In genomic region chr19:18159810-18160209, GRCh38 we compare ENCODE assay signal across 17 cellular contexts. TPM values are rescaled to one million over a fixed set of nuclear protein-coding genes. Genes with fewer than 3 reads are reported as not detected.
DNase-seq lines count a peak whose midpoint lies in the region; ATAC-seq and TF ChIP-seq lines count a peak whose summit lies in the region.
"Had no signal": no experiment of that assay in that cellular context is flagged by ENCODE, and none has a peak within 500 bp of the region (broad histone marks: within the 10 kb centered on the region; RNA-seq: fewer than 3 reads in every experiment).

No MANE protein-coding gene starts in this region.

- H3K79me2 ChIP-seq in OCI-LY3 (ENCODE audit: low read length) = no peaks in the 10 kb centered on the region

- H3K9me3 ChIP-seq in BLaER1 = no peaks in the 10 kb centered on the region
- H3K9me3 ChIP-seq in CD4-positive, CD25-positive, alpha-beta regulatory T cell (ENCODE audit: control insufficient read depth in 2 of 2, low read length in 2 of 2) = no peaks in the 10 kb centered on the region
- H3K9me3 ChIP-seq in OCI-LY3 (ENCODE audit: insufficient read depth, low read length) = no peaks in the 10 kb centered on the region
- H3K9me3 ChIP-seq in ovary = no peaks in the 10 kb centered on the region
- H3K9me3 ChIP-seq in CD8-positive, alpha-beta T cell (ENCODE audit: low read length) = no peaks in the 10 kb centered on the region
- H3K9me3 ChIP-seq: BE2C, SK-N-SH had no signal

- 91 to 97% (median 95%) methylated on average over 10 of the region's 10 CpGs for WGBS in ovary, 3 donors

- DNase-seq in CD4-positive, CD25-positive, alpha-beta regulatory T cell = no peak
- DNase-seq in neural crest cell (ENCODE audit: low read depth, low spot score) = no peak
- DNase-seq in DMS53 treated with DMSO at 0.1 percent for 48 hours (lab: John Stamatoyannopoulos, UW; ENCODE audit: unreplicated experiment) = no peak
- no peak for DNase-seq in ovary
- DNase-seq in CD8-positive, alpha-beta T cell = no peak
- DNase-seq: BE2C; GF-D8; NCI-H1048; NCI-H1694; NCI-H2107; NCI-H526 treated with DMSO at 0.1 percent for 48 hours; NK-92 treated with Interleukin-12 subunit alpha and Interleukin-12 subunit beta, amount 100 ng/mL, for 24 hours; Right ventricle myocardium superior; SK-N-SH had no signal

- H2AFZ ChIP-seq in OCI-LY3 (ENCODE audit: low read depth, low read length) = no peak overlapping the region
- H2AFZ ChIP-seq: GM23338 had no signal

- H3K36me3 ChIP-seq in BLaER1 (peaks cover 49% of the 10 kb centered on the region), OCI-LY3 (replicated peaks; ENCODE audit: low read depth, low read length) (peaks cover 27% of the 10 kb centered on the region), ovary (no peaks in the 10 kb centered on the region)
- peaks cover 9% of the 10 kb centered on the region for H3K36me3 ChIP-seq in CD4-positive, CD25-positive, alpha-beta regulatory T cell (ENCODE audit: control insufficient read depth, insufficient read depth, low read length)
- no peaks in the 10 kb centered on the region for H3K36me3 ChIP-seq in CD8-positive, alpha-beta T cell (ENCODE audit: insufficient read depth, low read length)

- TF ChIP-seq POLR2A in ovary (IDR thresholded peaks at IDR 0.05) = no peak

- H3K4me2 ChIP-seq in BLaER1 (peak overlapping the region; percentile 84), OCI-LY3 (ENCODE audit: low read length) (peak overlapping the region; percentile 94)
- H3K4me2 ChIP-seq: GM23338, SK-N-SH had no signal

- peak overlapping the region in 2 of 3 donors; percentile 51 to 82 for H3K27ac Mint-ChIP-seq in CD4-positive, CD25-positive, alpha-beta regulatory T cell
- H3K27ac Mint-ChIP-seq in neural crest cell (ENCODE audit: unreplicated experiment) = no peak overlapping the region
- no peak overlapping the region for H3K27ac Mint-ChIP-seq in CD8-positive, alpha-beta T cell
- H3K27ac Mint-ChIP-seq: GM23338 had no signal

- TF ChIP-seq EP300 in ovary (IDR thresholded peaks at IDR 0.05) = no peak

- H3K36me3 Mint-ChIP-seq in CD4-positive, CD25-positive, alpha-beta regulatory T cell = peaks cover 3% of the 10 kb centered on the region
- peaks cover 4% of the 10 kb centered on the region for H3K36me3 Mint-ChIP-seq in neural crest cell (ENCODE audit: low read depth)
- peaks cover 22% of the 10 kb centered on the region for H3K36me3 Mint-ChIP-seq in CD8-positive, alpha-beta T cell

- H3K27me3 ChIP-seq in BLaER1 = no peaks in the 10 kb centered on the region
- no peaks in the 10 kb centered on the region for H3K27me3 ChIP-seq in CD4-positive, CD25-positive, alpha-beta regulatory T cell (ENCODE audit: control insufficient read depth, insufficient read depth, low read length)
- no peaks in the 10 kb centered on the region for H3K27me3 ChIP-seq in OCI-LY3 (ENCODE audit: low read depth, low read length)
- no peaks in the 10 kb centered on the region for H3K27me3 ChIP-seq in ovary
- no peaks in the 10 kb centered on the region for H3K27me3 ChIP-seq in CD8-positive, alpha-beta T cell (ENCODE audit: insufficient read depth, low read length)
- H3K27me3 ChIP-seq: BE2C had no signal

- no peak overlapping the region for H3K27ac ChIP-seq in BLaER1
- H3K27ac ChIP-seq in CD4-positive, CD25-positive, alpha-beta regulatory T cell (ENCODE audit: insufficient read depth, low read length, poor library complexity, severe bottlenecking) = no peak overlapping the region
- H3K27ac ChIP-seq in OCI-LY3 (ENCODE audit: low read length) = no peak overlapping the region
- no peak overlapping the region for H3K27ac ChIP-seq in ovary
- no peak overlapping the region for H3K27ac ChIP-seq in CD8-positive, alpha-beta T cell (ENCODE audit: low read depth, low read length)

- POLR2A ChIA-PET in CD8-positive, alpha-beta T cell (lab: Charles Lee) = interaction anchor here (1.2 to 1.5 kb wide), 2 partner anchors 48 to 122 kb away, joined by 3 to 4 read pairs; partner anchors contain the start of gene JUND

- peaks cover 43% of the 10 kb centered on the region for H3K4me1 ChIP-seq in BLaER1
- H3K4me1 ChIP-seq in CD4-positive, CD25-positive, alpha-beta regulatory T cell (ENCODE audit: control insufficient read depth, insufficient read depth, low read length, poor library complexity, severe bottlenecking) = peaks cover 9% of the 10 kb centered on the region
- peaks cover 10% of the 10 kb centered on the region for H3K4me1 ChIP-seq in OCI-LY3 (ENCODE audit: low read length)
- peaks cover 17% of the 10 kb centered on the region for H3K4me1 ChIP-seq in ovary (ENCODE audit: insufficient read depth)
- peaks cover 14% of the 10 kb centered on the region for H3K4me1 ChIP-seq in CD8-positive, alpha-beta T cell (ENCODE audit: insufficient read depth, low read length)

- H3K27me3 Mint-ChIP-seq in CD4-positive, CD25-positive, alpha-beta regulatory T cell = no peaks in the 10 kb centered on the region
- H3K27me3 Mint-ChIP-seq in neural crest cell (ENCODE audit: low read depth) = no peaks in the 10 kb centered on the region
- H3K27me3 Mint-ChIP-seq in CD8-positive, alpha-beta T cell (ENCODE audit: low read depth) = no peaks in the 10 kb centered on the region

- intact Hi-C loops in ovary (cut with DNase I) = loop anchor here in 3 of 4 donors (5.0 to 10.0 kb wide), 3 partner anchors 43 to 65 kb away; partner anchors contain the start of gene PDE4C (in 1 of the 3)
- intact Hi-C loops in CD8-positive, alpha-beta T cell (cut with DNase I, micrococcal nuclease) = loop anchor here in 1 of 2 experiments (1.0 to 10.0 kb wide), 3 partner anchors 47 to 365 kb away; partner anchors contain the start of gene ELL

- H3K4me3 ChIP-seq in BLaER1 = no peak overlapping the region
- H3K4me3 ChIP-seq in CD4-positive, CD25-positive, alpha-beta regulatory T cell (ENCODE audit: low read depth, low read length) = no peak overlapping the region
- H3K4me3 ChIP-seq in OCI-LY3 (ENCODE audit: low read length) = no peak overlapping the region
- H3K4me3 ChIP-seq in ovary = no peak overlapping the region
- H3K4me3 ChIP-seq in CD8-positive, alpha-beta T cell (ENCODE audit: low read depth, low read length) = no peak overlapping the region
- H3K4me3 ChIP-seq: GM23338 had no signal

- ATAC-seq in CD4-positive, CD25-positive, alpha-beta regulatory T cell (ENCODE audit: low read depth in 2 of 2) = no peak
- ATAC-seq in CD8-positive, alpha-beta T cell = no peak

- H3K9me3 Mint-ChIP-seq in CD4-positive, CD25-positive, alpha-beta regulatory T cell = peaks cover 0 to 3% (median 0%) of the 10 kb centered on the region in 7 donors
- no peaks in the 10 kb centered on the region for H3K9me3 Mint-ChIP-seq in neural crest cell
- H3K9me3 Mint-ChIP-seq in CD8-positive, alpha-beta T cell = no peaks in the 10 kb centered on the region
- H3K9me3 Mint-ChIP-seq: GM23338 had no signal

- H3K4me3 Mint-ChIP-seq in CD4-positive, CD25-positive, alpha-beta regulatory T cell = peak overlapping the region in 2 of 4 donors; percentile 15 to 82
- peak overlapping the region; percentile 83 for H3K4me3 Mint-ChIP-seq in neural crest cell
- H3K4me3 Mint-ChIP-seq in CD8-positive, alpha-beta T cell = no peak overlapping the region
- H3K4me3 Mint-ChIP-seq: GM23338 had no signal

- peaks cover 0 to 13% (median 0%) of the 10 kb centered on the region in 4 donors for H3K4me1 Mint-ChIP-seq in CD4-positive, CD25-positive, alpha-beta regulatory T cell
- peaks cover 24% of the 10 kb centered on the region for H3K4me1 Mint-ChIP-seq in neural crest cell
- peaks cover 13% of the 10 kb centered on the region for H3K4me1 Mint-ChIP-seq in CD8-positive, alpha-beta T cell (ENCODE audit: low read depth)

- no peak for TF ChIP-seq CTCF in OCI-LY3 (IDR thresholded peaks at IDR 0.05; ENCODE audit: low read depth, low read length)
- no peak for TF ChIP-seq CTCF in neural crest cell (conservative IDR thresholded peaks at IDR 0.05)
- TF ChIP-seq CTCF in ovary (IDR thresholded peaks at IDR 0.05) = no peak
- no peak for TF ChIP-seq CTCF in CD8-positive, alpha-beta T cell (IDR thresholded peaks at IDR 0.05)

- no peak overlapping the region for H3K9ac ChIP-seq in BLaER1
- no peak overlapping the region for H3K9ac ChIP-seq in OCI-LY3 (ENCODE audit: low read length)
- H3K9ac ChIP-seq: SK-N-SH had no signal

- H4K20me1 ChIP-seq in BLaER1 = peaks cover 21% of the 10 kb centered on the region; the same call in 1 of the 2 replicates
- no peaks in the 10 kb centered on the region for H4K20me1 ChIP-seq in OCI-LY3 (ENCODE audit: insufficient read depth, low read length)

- CTCF ChIA-PET in CD8-positive, alpha-beta T cell (lab: Charles Lee) = interaction anchor here (0.6 to 2.6 kb wide), 8 partner anchors 47 to 167 kb away, joined by 3 to 20 read pairs (median 4); no protein-coding TSS in a partner anchor

RNA-seq across cellular contexts. Expression of gene PIK3R2, which starts 6.8 kb away (rescaled TPM):
- 9.4 TPM for total RNA-seq in CD4-positive, CD25-positive, alpha-beta regulatory T cell
- polyA plus RNA-seq in CD4-positive, CD25-positive, alpha-beta regulatory T cell = 1 to 10 TPM in 2 of 4 donors, under 1 TPM in 2; 0.42 to 3.6 (median 2.0) TPM
- total RNA-seq in neural crest cell (72.5 and 74.8 TPM in 2 replicates), ovary (10 to 100 TPM; 16.5 to 63.2 (median 48.9) TPM)
- 10 to 100 TPM; 12.8 to 13.6 TPM for polyA plus RNA-seq in ovary
- total RNA-seq in CD8-positive, alpha-beta T cell = 1 to 10 TPM; 3.6 to 3.9 TPM

RNA-seq across cellular contexts. Expression of gene IFI30, which starts 13.8 kb away (rescaled TPM):
- total RNA-seq in CD4-positive, CD25-positive, alpha-beta regulatory T cell = 2.3 TPM
- polyA plus RNA-seq in CD4-positive, CD25-positive, alpha-beta regulatory T cell = 10 to 100 TPM in 2 of 4 donors, 1 to 10 TPM in 2; 7.1 to 17.8 (median 9.7) TPM
- not detected in 2 replicates for total RNA-seq in neural crest cell
- 10 to 100 TPM; 10.1 to 70.9 (median 16.1) TPM for total RNA-seq in ovary
- 10 to 100 TPM; 21.8 to 34.4 TPM for polyA plus RNA-seq in ovary
- 1 to 10 TPM; 1.6 to 1.8 TPM for total RNA-seq in CD8-positive, alpha-beta T cell

RNA-seq across cellular contexts. Expression of gene MPV17L2, which starts 33.2 kb away (rescaled TPM):
- 5.5 TPM for total RNA-seq in CD4-positive, CD25-positive, alpha-beta regulatory T cell
- polyA plus RNA-seq in CD4-positive, CD25-positive, alpha-beta regulatory T cell = 10 to 100 TPM; 11.3 to 20.8 (median 13.9) TPM
- total RNA-seq in neural crest cell (16.9 and 17.2 TPM in 2 replicates), ovary (10 to 100 TPM in 2 of 7 donors, 1 to 10 TPM in 5; 6.9 to 15.2 (median 8.6) TPM)
- 10 to 100 TPM in 1 of 2 donors, 1 to 10 TPM in 1; 3.5 to 12.0 TPM for polyA plus RNA-seq in ovary
- total RNA-seq in CD8-positive, alpha-beta T cell = 1 to 10 TPM; 4.0 to 5.2 TPM

RNA-seq across cellular contexts. Expression of gene RAB3A, which starts 44.0 kb away (rescaled TPM):
- total RNA-seq in CD4-positive, CD25-positive, alpha-beta regulatory T cell = 5.1 TPM
- 1 to 10 TPM in 2 of 4 donors, under 1 TPM in 2; 0.87 to 1.6 (median 1.2) TPM for polyA plus RNA-seq in CD4-positive, CD25-positive, alpha-beta regulatory T cell
- total RNA-seq in neural crest cell = 9.2 and 9.9 TPM in 2 replicates
- 10 to 100 TPM in 2 of 7 donors, 1 to 10 TPM in 5; 1.9 to 32.9 (median 9.0) TPM for total RNA-seq in ovary
- 1 to 10 TPM; 5.5 to 7.9 TPM for polyA plus RNA-seq in ovary
- 10 to 100 TPM; 16.8 to 19.4 TPM for total RNA-seq in CD8-positive, alpha-beta T cell

Comparison
In these comparisons a context has a peak if more than half of its experiments do, and no peak if none do; other contexts are left out.
1. H3K27ac Mint-ChIP-seq: peak in CD4-positive, CD25-positive, alpha-beta regulatory T cell (2 of 3); none in neural crest cell (single experiment) and CD8-positive, alpha-beta T cell (single experiment).